1 cellular context compared by ENCODE assay signal in genomic region chr14:89365071-89365801, GRCh38.
TF ChIP-seq lines count a peak whose summit lies in the region.

No MANE protein-coding gene starts in this region.

TF ChIP-seq in GM23338, 12 proteins besides CTCF, POLR2A, EP300 and RAD21 (continued from another document):
- TF ChIP-seq ZNF462 (CRISPR knock-in tag; IDR thresholded peaks at IDR 0.05): no peak
